ENCODE assay signal across 17 cellular contexts in the genomic region with DNA sequence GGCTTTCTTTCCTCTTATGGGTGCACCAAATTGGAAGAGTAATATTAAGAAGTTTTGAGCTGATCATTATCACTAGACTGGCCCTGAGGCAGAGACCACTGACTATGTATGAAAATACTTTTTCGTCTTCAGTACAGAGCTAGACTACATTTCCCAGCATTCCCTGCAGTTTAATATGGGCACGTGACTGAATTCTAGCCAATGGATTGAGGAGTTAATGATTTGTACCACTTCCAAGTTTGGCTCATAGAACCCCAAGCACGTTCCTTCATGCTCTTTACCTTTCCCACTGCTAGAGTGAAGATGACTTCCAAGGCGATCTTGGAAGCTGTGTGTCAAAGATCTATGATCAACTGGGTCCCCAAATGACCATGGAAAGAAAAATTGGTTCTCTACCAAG.
A peak's percentile ranks its signal among the peaks of the same experiment; 100 is the strongest.
DNase-seq lines count a peak whose midpoint lies in the region; ATAC-seq and TF ChIP-seq lines count a peak whose summit lies in the region.
"Had no signal": no experiment of that assay in that cellular context is flagged by ENCODE, and none has a peak within 500 bp of the region (broad histone marks: within the 10 kb centered on the region; RNA-seq: fewer than 3 reads in every experiment).

No MANE protein-coding gene starts in this region.

- no peak overlapping the region for H3K18ac ChIP-seq in mesendoderm (ENCODE audit: low read length)

- H3K4ac ChIP-seq in mesendoderm (ENCODE audit: low read depth, low read length) = no peak overlapping the region

- no peak overlapping the region for H3K9ac ChIP-seq in mesendoderm (ENCODE audit: low read length)

- H4K5ac ChIP-seq in mesendoderm (ENCODE audit: low read length) = no peak overlapping the region

- no CpG with 5 or more reads among the region's 4 CpGs for WGBS in mesendoderm (ENCODE audit: extremely low coverage, insufficient coverage, low lambda C conversion rate)

- no peak for TF ChIP-seq CTCF in left lung (IDR thresholded peaks at IDR 0.05)

- no peak overlapping the region for H2BK15ac ChIP-seq in mesendoderm (replicated peaks; ENCODE audit: low read depth)

- H3K27ac ChIP-seq in mesendoderm (ENCODE audit: low read depth, low read length) (no peak overlapping the region), left lung (no peak overlapping the region)
- H3K27ac ChIP-seq: RWPE1, SJSA1 had no signal

- ATAC-seq in HG02798 (IDR thresholded peaks at IDR 0.05; ENCODE audit: poor library complexity, unreplicated experiment) (peak; percentile 40), GM18519 (IDR thresholded peaks at IDR 0.05; ENCODE audit: low FRiP score, unreplicated experiment) (no peak), left lung (no peak)

- H3K36me3 ChIP-seq in mesendoderm (ENCODE audit: control insufficient read depth, insufficient read depth, low read length) (no peaks in the 10 kb centered on the region), left lung (no peaks in the 10 kb centered on the region)
- H3K36me3 ChIP-seq: SJSA1 had no signal

- H3K27me3 ChIP-seq in mesendoderm (ENCODE audit: insufficient read depth, low read length, poor library complexity) (no peaks in the 10 kb centered on the region), left lung (no peaks in the 10 kb centered on the region)
- H3K27me3 ChIP-seq: SJSA1 had no signal

- no peak overlapping the region for H3K4me2 ChIP-seq in mesendoderm (ENCODE audit: low read length)

- H3K4me1 ChIP-seq in mesendoderm (ENCODE audit: control insufficient read depth, low read depth, low read length) (no peaks in the 10 kb centered on the region), left lung (no peaks in the 10 kb centered on the region)
- H3K4me1 ChIP-seq: SJSA1 had no signal

- H3K9me3 ChIP-seq in left lung = no peaks in the 10 kb centered on the region
- H3K9me3 ChIP-seq: SJSA1 had no signal

- no peaks in the 10 kb centered on the region for H3K79me2 ChIP-seq in mesendoderm (ENCODE audit: control insufficient read depth, insufficient read depth, low read length)

- no peak overlapping the region for H3K56ac ChIP-seq in mesendoderm (ENCODE audit: low read length)

- no peak overlapping the region for H2BK120ac ChIP-seq in mesendoderm (ENCODE audit: low read depth, low read length)

- H3K4me3 ChIP-seq in mesendoderm (ENCODE audit: low read length) (no peak overlapping the region), left lung (no peak overlapping the region)
- H3K4me3 ChIP-seq: SJSA1 had no signal

- no peak overlapping the region for H3K23ac ChIP-seq in mesendoderm (ENCODE audit: low read length)

- no peak overlapping the region for H4K8ac ChIP-seq in mesendoderm (ENCODE audit: low read depth, low read length)

- DNase-seq in NCI-H748 (lab: John Stamatoyannopoulos, UW; ENCODE audit: unreplicated experiment) (peak; percentile 33), NCI-H748 treated with DMSO at 0.1 percent for 48 hours (lab: John Stamatoyannopoulos, UW) (no peak), NCI-H345 treated with DMSO at 0.1 percent for 48 hours (lab: John Stamatoyannopoulos, UW; ENCODE audit: unreplicated experiment) (peak; percentile 9), mesendoderm (peak; percentile 20), GOT3 (lab: John Stamatoyannopoulos, UW) (no peak), left lung (no peak)
- DNase-seq: COR-L47, DMS53, KG1, NCI-H1092 treated with DMSO at 0.1 percent for 48 hours, NCI-H1694 treated with DMSO at 0.1 percent for 48 hours, NCI-H2227 treated with DMSO at 0.1 percent for 48 hours, NCI-H774 had no signal

- no peak overlapping the region for H2BK5ac ChIP-seq in mesendoderm (ENCODE audit: low read length)

- H2AK5ac ChIP-seq in mesendoderm (ENCODE audit: low read length) = no peak overlapping the region

- intact Hi-C loops in left lung (cut with DNase I) = no loop called here

- no peaks in the 10 kb centered on the region for H3K79me1 ChIP-seq in mesendoderm (ENCODE audit: low read length)

Comparison
In these comparisons a context has a peak if more than half of its experiments do, and no peak if none do; other contexts are left out.
1. DNase-seq: peak in NCI-H748 (single experiment), NCI-H345 treated with DMSO at 0.1 percent for 48 hours (single experiment) and mesendoderm (single experiment); none in NCI-H748 treated with DMSO at 0.1 percent for 48 hours (single experiment), GOT3 (single experiment) and left lung (0 of 2).